In the genomic region with DNA sequence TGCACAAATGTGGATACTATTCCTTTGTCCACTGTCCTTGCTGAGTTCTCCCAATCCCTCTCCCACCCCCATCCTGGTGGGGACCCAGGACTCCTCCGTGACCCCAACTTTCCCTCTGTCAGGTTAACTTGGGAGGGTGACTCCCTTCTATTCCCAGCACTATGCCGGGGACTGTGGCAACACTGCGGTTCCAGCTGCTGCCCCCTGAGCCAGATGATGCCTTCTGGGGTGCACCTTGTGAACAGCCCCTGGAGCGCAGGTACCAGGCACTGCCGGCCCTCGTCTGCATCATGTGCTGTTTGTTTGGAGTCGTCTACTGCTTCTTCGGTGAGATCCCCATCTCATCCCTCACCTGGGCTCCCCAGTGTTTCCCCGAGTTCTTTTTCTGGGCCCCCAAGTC, we compare ENCODE assay signal across 1 cellular context.
TF ChIP-seq lines count a peak whose summit lies in the region.

No MANE protein-coding gene starts in this region.

TF ChIP-seq in H1, 55 proteins besides CTCF, POLR2A, EP300 and RAD21:
- TF ChIP-seq SP2 (IDR thresholded peaks at IDR 0.05; ENCODE audit: low read length): no peak
- TF ChIP-seq, protein P1, sequence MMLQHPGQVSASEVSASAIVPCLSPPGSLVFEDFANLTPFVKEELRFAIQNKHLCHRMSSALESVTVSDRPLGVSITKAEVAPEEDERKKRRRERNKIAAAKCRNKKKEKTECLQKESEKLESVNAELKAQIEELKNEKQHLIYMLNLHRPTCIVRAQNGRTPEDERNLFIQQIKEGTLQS (IDR thresholded peaks at IDR 0.05; ENCODE audit: insufficient read depth, low read depth, low read length): no peak
- no peak for TF ChIP-seq RNF2 (IDR thresholded peaks at IDR 0.05; ENCODE audit: borderline replicate concordance, low read depth, low read length, missing control alignments, poor library complexity, severe bottlenecking)
- no peak for TF ChIP-seq ASH2L (IDR thresholded peaks at IDR 0.05; ENCODE audit: low read length)
- TF ChIP-seq RBBP5 (IDR thresholded peaks at IDR 0.05; ENCODE audit: borderline replicate concordance, low read depth, low read length): no peak
- no peak for TF ChIP-seq PHF8 (conservative IDR thresholded peaks at IDR 0.05; ENCODE audit: low read depth, low read length)
- no peak for TF ChIP-seq SAP30 (IDR thresholded peaks at IDR 0.05; ENCODE audit: insufficient read depth, insufficient replicate concordance, low read length)
- TF ChIP-seq, protein P2, sequence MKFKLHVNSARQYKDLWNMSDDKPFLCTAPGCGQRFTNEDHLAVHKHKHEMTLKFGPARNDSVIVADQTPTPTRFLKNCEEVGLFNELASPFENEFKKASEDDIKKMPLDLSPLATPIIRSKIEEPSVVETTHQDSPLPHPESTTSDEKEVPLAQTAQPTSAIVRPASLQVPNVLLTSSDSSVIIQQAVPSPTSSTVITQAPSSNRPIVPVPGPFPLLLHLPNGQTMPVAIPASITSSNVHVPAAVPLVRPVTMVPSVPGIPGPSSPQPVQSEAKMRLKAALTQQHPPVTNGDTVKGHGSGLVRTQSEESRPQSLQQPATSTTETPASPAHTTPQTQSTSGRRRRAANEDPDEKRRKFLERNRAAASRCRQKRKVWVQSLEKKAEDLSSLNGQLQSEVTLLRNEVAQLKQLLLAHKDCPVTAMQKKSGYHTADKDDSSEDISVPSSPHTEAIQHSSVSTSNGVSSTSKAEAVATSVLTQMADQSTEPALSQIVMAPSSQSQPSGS (IDR thresholded peaks at IDR 0.05; ENCODE audit: low read length): no peak
- TF ChIP-seq EZH2 (IDR thresholded peaks at IDR 0.05; ENCODE audit: low read depth, low read length, severe bottlenecking): no peak
- TF ChIP-seq KDM5A (IDR thresholded peaks at IDR 0.05; ENCODE audit: low read length): no peak
